Comparison of ENCODE assay signal across 1 cellular context in the genomic region with DNA sequence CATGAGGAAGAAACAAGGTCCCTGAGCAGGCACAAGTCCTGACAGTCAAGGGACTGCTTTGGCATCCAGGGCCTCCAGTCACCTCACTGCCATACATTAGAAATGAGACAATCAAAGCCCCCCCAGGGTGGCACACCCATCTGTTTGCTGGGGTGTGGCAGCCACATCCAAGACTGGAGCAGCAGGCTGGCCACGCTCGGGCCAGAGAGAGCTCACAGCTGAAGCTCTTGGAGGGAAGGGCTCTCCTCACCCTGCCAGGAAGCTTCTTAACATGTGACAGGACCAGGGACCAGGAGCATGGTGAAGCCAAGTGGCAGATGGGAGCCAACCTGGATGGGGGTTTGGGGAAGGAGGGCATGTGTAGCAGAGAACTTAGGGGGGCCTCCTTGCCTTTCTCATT.
TF ChIP-seq lines count a peak whose summit lies in the region.

No MANE protein-coding gene starts in this region.

TF ChIP-seq in K562, 482 proteins besides CTCF, POLR2A, EP300 and RAD21:
- 0 out of 2 replicates have a peak, but pooled peaks have one; percentile 9 for TF ChIP-seq POLR2AphosphoS2 (IDR thresholded peaks at IDR 0.05; ENCODE audit: low read length)
- TF ChIP-seq, protein P1, sequence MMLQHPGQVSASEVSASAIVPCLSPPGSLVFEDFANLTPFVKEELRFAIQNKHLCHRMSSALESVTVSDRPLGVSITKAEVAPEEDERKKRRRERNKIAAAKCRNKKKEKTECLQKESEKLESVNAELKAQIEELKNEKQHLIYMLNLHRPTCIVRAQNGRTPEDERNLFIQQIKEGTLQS (IDR thresholded peaks at IDR 0.05) = no peak
- TF ChIP-seq, protein P1 (CRISPR knock-in tag; conservative IDR thresholded peaks at IDR 0.05) = no peak
